Comparison of ENCODE assay signal across 11 cellular contexts in genomic region chr5:6218517-6218916, GRCh38.
"Had no signal": no experiment of that assay in that cellular context is flagged by ENCODE, and none has a peak within 500 bp of the region (broad histone marks: within the 10 kb centered on the region; RNA-seq: fewer than 3 reads in every experiment).

No MANE protein-coding gene starts in this region.

- FAIRE-seq: H1, H54 had no signal

- H3K9me3 ChIP-seq: HAP-1 had no signal

- H2AFZ ChIP-seq: GM23248, GM23338 had no signal

- H3K4me3 Mint-ChIP-seq: GM23338, H9, HFFc6 had no signal

- H3K4me3 ChIP-seq: GM23248, GM23338, HAP-1 had no signal

- H3K27ac ChIP-seq: GM23248 had no signal

- H3K4me1 Mint-ChIP-seq: GM23338 had no signal

- ATAC-seq: GM23338, HCT116 had no signal

- H3K4me1 ChIP-seq: HAP-1 had no signal

- H3K4me2 ChIP-seq: GM23338 had no signal

- H3K36me3 ChIP-seq: HAP-1 had no signal

- DNase-seq: GM23248, GOT3, H7, H9, HCEC 1CT, HFFc6 had no signal

- H3K27ac Mint-ChIP-seq: GM23338, H9, HFFc6 had no signal

- H3K9ac ChIP-seq: GM23248 had no signal
